In genomic region chr6:26533532-26533931, GRCh38 we compare ENCODE assay signal across 8 cellular contexts. TPM values are rescaled to one million over a fixed set of nuclear protein-coding genes. Genes with fewer than 3 reads are reported as not detected.
DNase-seq lines count a peak whose midpoint lies in the region; ATAC-seq, FAIRE-seq and TF ChIP-seq lines count a peak whose summit lies in the region.

No MANE protein-coding gene starts in this region.

- H3K27ac ChIP-seq in right atrium auricular region = peak overlapping the region; percentile 77 to 88

- intact Hi-C loops in left ventricle myocardium superior (cut with micrococcal nuclease) = no loop called here

- no peak for TF ChIP-seq CTCF in right atrium auricular region (IDR thresholded peaks at IDR 0.05)
- TF ChIP-seq CTCF in bronchial epithelial cell (IDR thresholded peaks at IDR 0.05; ENCODE audit: insufficient read depth, low read length, severe bottlenecking) = no peak

- ATAC-seq in left ventricle myocardium superior = no peak

- no peak for FAIRE-seq in bronchial epithelial cell (lab: Jason Lieb, UNC)

- H3K4me3 ChIP-seq in right atrium auricular region (peak overlapping the region; percentile 67 to 70), bronchial epithelial cell (ENCODE audit: low read depth, low read length) (peak overlapping the region; percentile 63), mucosa of stomach (ENCODE audit: low read length) (no peak overlapping the region)

- peak overlapping the region; percentile 69 for H3K9ac ChIP-seq in mucosa of stomach (ENCODE audit: low read length)

- H3K4me1 ChIP-seq in right atrium auricular region = peaks cover 0 to 23% of the 10 kb centered on the region in 2 donors
- peaks cover 8% of the 10 kb centered on the region for H3K4me1 ChIP-seq in mucosa of stomach (ENCODE audit: control insufficient read depth, insufficient read depth, low read length)

- no peaks in the 10 kb centered on the region for H3K36me3 ChIP-seq in right atrium auricular region
- no peaks in the 10 kb centered on the region for H3K36me3 ChIP-seq in bronchial epithelial cell (ENCODE audit: control insufficient read depth, insufficient read depth, low read length)
- H3K36me3 ChIP-seq in mucosa of stomach (ENCODE audit: control insufficient read depth, insufficient read depth, low read length) = no peaks in the 10 kb centered on the region

- no peaks in the 10 kb centered on the region for H3K9me3 ChIP-seq in right atrium auricular region
- H3K9me3 ChIP-seq in mucosa of stomach (ENCODE audit: control insufficient read depth, low read length) = no peaks in the 10 kb centered on the region

- H3K27me3 ChIP-seq in right atrium auricular region = no peaks in the 10 kb centered on the region
- H3K27me3 ChIP-seq in bronchial epithelial cell (ENCODE audit: control insufficient read depth, insufficient read depth, low read length) = no peaks in the 10 kb centered on the region
- H3K27me3 ChIP-seq in mucosa of stomach (ENCODE audit: control insufficient read depth, insufficient read depth, low read length) = no peaks in the 10 kb centered on the region

- DNase-seq in right atrium auricular region (ENCODE audit: low spot score) (no peak), left ventricle myocardium superior (no peak), bronchial epithelial cell (ENCODE audit: low read depth) (no peak), GF-D8 (lab: John Stamatoyannopoulos, UW) (no peak), SW 1271 (lab: John Stamatoyannopoulos, UW) (no peak), amygdala (lab: John Stamatoyannopoulos, UW) (no peak), iPS-NIHi11 (ENCODE audit: low spot score) (no peak)

RNA-seq across cellular contexts. Expression of gene HMGN4, which starts 4.6 kb away (rescaled TPM):
- total RNA-seq in right atrium auricular region (10 to 100 TPM; 36.1 to 52.5 TPM), left ventricle myocardium superior (25.3 TPM), bronchial epithelial cell (59.5 and 94.0 TPM in 2 replicates)

RNA-seq across cellular contexts. Expression of gene BTN1A1, which starts 33.4 kb away (rescaled TPM):
- total RNA-seq in right atrium auricular region = not detected
- total RNA-seq in left ventricle myocardium superior = not detected
- total RNA-seq in bronchial epithelial cell = not detected in 2 replicates
